Comparison of ENCODE assay signal across 12 cellular contexts in genomic region chr1:170162385-170163226, GRCh38. TPM values are rescaled to one million over a fixed set of nuclear protein-coding genes. Genes with fewer than 3 reads are reported as not detected.
DNase-seq lines count a peak whose midpoint lies in the region; ATAC-seq and TF ChIP-seq lines count a peak whose summit lies in the region.
"Had no signal": no experiment of that assay in that cellular context is flagged by ENCODE, and none has a peak within 500 bp of the region (broad histone marks: within the 10 kb centered on the region; RNA-seq: fewer than 3 reads in every experiment).

No MANE protein-coding gene starts in this region.

- H3K4me1 Mint-ChIP-seq in effector memory CD8-positive, alpha-beta T cell (ENCODE audit: low read depth in 2 of 2): peaks cover 4 to 5% of the 10 kb centered on the region in 2 donors

- H3K79me2 ChIP-seq in mammary epithelial cell (ENCODE audit: insufficient read depth, low read length): no peaks in the 10 kb centered on the region

- no peak overlapping the region for H3K4me2 ChIP-seq in mammary epithelial cell (ENCODE audit: insufficient read depth, low read depth, low read length)

- dilution Hi-C loops in mammary epithelial cell (cut with HindIII; ENCODE audit: low sequenced_read_pairs): no loop called here

- H3K36me3 ChIP-seq in mammary epithelial cell (ENCODE audit: insufficient read depth, low read length) (no peaks in the 10 kb centered on the region), tibial artery (no peaks in the 10 kb centered on the region), esophagus muscularis mucosa (no peaks in the 10 kb centered on the region)

- H3K27me3 ChIP-seq in mammary epithelial cell (ENCODE audit: insufficient read depth, low read length) (no peaks in the 10 kb centered on the region), tibial artery (no peaks in the 10 kb centered on the region), esophagus muscularis mucosa (no peaks in the 10 kb centered on the region)

- no peaks in the 10 kb centered on the region for H4K20me1 ChIP-seq in mammary epithelial cell (ENCODE audit: insufficient read depth, low read length)

- H3K4me3 ChIP-seq in mammary epithelial cell (replicated peaks in 1 of 3; ENCODE audit: insufficient read depth in 1 of 3, low read depth in 2 of 3, low read length in 3 of 3) (no peak overlapping the region), tibial artery (peak overlapping the region; percentile 6 to 22), esophagus muscularis mucosa (no peak overlapping the region)

- no peaks in the 10 kb centered on the region for H3K4me1 ChIP-seq in mammary epithelial cell (ENCODE audit: insufficient read depth, low read length)
- H3K4me1 ChIP-seq in tibial artery: peaks cover 0 to 21% (median 6%) of the 10 kb centered on the region in 4 donors
- peaks cover 7 to 11% (median 9%) of the 10 kb centered on the region in 4 donors for H3K4me1 ChIP-seq in esophagus muscularis mucosa

- no peak for TF ChIP-seq EP300 in esophagus muscularis mucosa (IDR thresholded peaks at IDR 0.05)

- no peak for ATAC-seq in HG02981 (IDR thresholded peaks at IDR 0.05; ENCODE audit: unreplicated experiment)
- ATAC-seq in effector memory CD8-positive, alpha-beta T cell (replicated peaks): no peak

- no peaks in the 10 kb centered on the region for H3K9me3 Mint-ChIP-seq in effector memory CD8-positive, alpha-beta T cell

- 26% methylated on average over 8 of the region's 8 CpGs for WGBS in mammary epithelial cell (ENCODE audit: low coverage, missing lambda C conversion rate)
- 37% methylated on average over 7 of the region's 8 CpGs for WGBS in esophagus muscularis mucosa

- peaks cover 3% of the 10 kb centered on the region for H3K36me3 Mint-ChIP-seq in effector memory CD8-positive, alpha-beta T cell (ENCODE audit: insufficient read depth)

- H2AFZ ChIP-seq in mammary epithelial cell (ENCODE audit: low read depth, low read length): no peak overlapping the region

- no peak overlapping the region for H3K27ac Mint-ChIP-seq in effector memory CD8-positive, alpha-beta T cell

- H3K9me3 ChIP-seq in mammary epithelial cell (replicated peaks; ENCODE audit: insufficient read depth, low read length): no peaks in the 10 kb centered on the region
- H3K9me3 ChIP-seq in tibial artery: no peaks in the 10 kb centered on the region
- peaks cover 0 to 3% (median 0%) of the 10 kb centered on the region in 4 donors for H3K9me3 ChIP-seq in esophagus muscularis mucosa

- no TSS peak for BruUV-seq in mammary epithelial cell (replicated peaks; lab: Mats Ljungman, UMichigan)

- in situ Hi-C loops in mammary epithelial cell (cut with MboI; ENCODE audit: low sequenced_read_pairs in 2 of 2): no loop called here

- H3K27me3 Mint-ChIP-seq in effector memory CD8-positive, alpha-beta T cell: peaks cover 6 to 8% of the 10 kb centered on the region in 2 donors

- intact Hi-C loops in mammary epithelial cell (cut with micrococcal nuclease) (no loop called here), tibial artery (cut with DNase I; ENCODE audit: low total_unique reads) (no loop called here), esophagus muscularis mucosa (cut with DNase I) (no loop called here)

- no peak overlapping the region for H3K9ac ChIP-seq in mammary epithelial cell (ENCODE audit: insufficient read depth, low read length)

- H3K4me3 Mint-ChIP-seq in effector memory CD8-positive, alpha-beta T cell: no peak overlapping the region

- DNase-seq in HS-5 (ENCODE audit: low read depth) (peak; percentile 79), mammary epithelial cell (peak; percentile 57), iPS-NIHi7 (ENCODE audit: extremely low spot score) (peak; percentile 43), tibial artery (peak; percentile 48 to 70), esophagus muscularis mucosa (ENCODE audit: extremely low spot score) (no peak)
- DNase-seq in activated effector memory CD4-positive, alpha-beta T cell treated with Interleukin-2 at 50 U/mL for 16 hours: no peak
- no peak for DNase-seq in effector memory CD8-positive, alpha-beta T cell
- DNase-seq: stimulated activated CD4-positive, alpha-beta T cell treated with anti-CD3 and anti-CD28 coated beads, Interleukin-15, amount 100 ng/mL, for 24 hours; substantia nigra had no signal

- no peak for TF ChIP-seq POLR2A in esophagus muscularis mucosa (IDR thresholded peaks at IDR 0.05; ENCODE audit: low read depth)

- no peak for TF ChIP-seq CTCF in mammary epithelial cell (conservative IDR thresholded peaks at IDR 0.05 in 1 of 2, IDR thresholded peaks at IDR 0.05 in 1 of 2; ENCODE audit: extremely low read depth in 1 of 2, insufficient read depth in 1 of 2, low read depth in 1 of 2, low read length in 2 of 2)
- no peak for TF ChIP-seq CTCF in tibial artery (IDR thresholded peaks at IDR 0.05)
- TF ChIP-seq CTCF in esophagus muscularis mucosa (IDR thresholded peaks at IDR 0.05): no peak

- no peak overlapping the region for H3K27ac ChIP-seq in mammary epithelial cell (ENCODE audit: insufficient read depth, low read depth, low read length)
- peak overlapping the region; percentile 45 to 46 for H3K27ac ChIP-seq in tibial artery
- H3K27ac ChIP-seq in esophagus muscularis mucosa (replicated peaks in 1 of 4): no peak overlapping the region
- H3K27ac ChIP-seq: VCaP had no signal

- CTCF ChIA-PET in mammary epithelial cell (lab: Charles Lee; ENCODE audit: low non-redundant PET): no interaction called here

RNA-seq across cellular contexts. Expression of gene NTMT2, which starts 16.8 kb away (rescaled TPM):
- total RNA-seq in mammary epithelial cell (not detected), esophagus muscularis mucosa (not detected)
- not detected for polyA plus RNA-seq in mammary epithelial cell
- polyA minus RNA-seq in mammary epithelial cell: not detected
- polyA plus RNA-seq: adipose tissue had no signal

Comparison
In these comparisons a context has a peak if more than half of its experiments do, and no peak if none do; other contexts are left out.
1. DNase-seq: peak in HS-5 (single experiment), mammary epithelial cell (single experiment), iPS-NIHi7 (single experiment) and tibial artery (2 of 2); none in activated effector memory CD4-positive, alpha-beta T cell treated with Interleukin-2 at 50 U/mL for 16 hours (single experiment), effector memory CD8-positive, alpha-beta T cell (0 of 3) and esophagus muscularis mucosa (single experiment).
2. H3K27ac ChIP-seq: peak in tibial artery (2 of 2); none in mammary epithelial cell (single experiment) and esophagus muscularis mucosa (0 of 4).
3. H3K4me3 ChIP-seq: peak in tibial artery (2 of 2); none in mammary epithelial cell (0 of 3) and esophagus muscularis mucosa (0 of 4).